In genomic region chr9:125296843-125297372, GRCh38 we compare ENCODE assay signal across 16 cellular contexts. TPM values are rescaled to one million over a fixed set of nuclear protein-coding genes. Genes with fewer than 3 reads are reported as not detected.
DNase-seq lines count a peak whose midpoint lies in the region; ATAC-seq, FAIRE-seq and TF ChIP-seq lines count a peak whose summit lies in the region.
"Had no signal": no experiment of that assay in that cellular context is flagged by ENCODE, and none has a peak within 500 bp of the region (broad histone marks: within the 10 kb centered on the region; RNA-seq: fewer than 3 reads in every experiment).

No MANE protein-coding gene starts in this region.

- H3K4me1 ChIP-seq in pancreas, result peaks cover 7 to 24% (median 13%) of the 10 kb centered on the region in 3 donors
- H3K4me1 ChIP-seq: parathyroid adenoma had no signal

- peak overlapping the region in 2 of 4 donors; percentile 45 to 59 for H3K27ac ChIP-seq in pancreas
- H3K27ac ChIP-seq: parathyroid adenoma, SK-N-MC had no signal

- 15% methylated on average over 3 of the region's 3 CpGs for WGBS in pancreas, 2 donors

- TF ChIP-seq CTCF in pancreas (IDR thresholded peaks at IDR 0.05), result no peak

- FAIRE-seq in pancreas (lab: Jason Lieb, UNC), result no peak
- FAIRE-seq: A204.1, GM18507 had no signal

- ATAC-seq in pancreas (peak; percentile 90 to 97 (median 94)), HG03469 (IDR thresholded peaks at IDR 0.05; ENCODE audit: unreplicated experiment) (no peak), GM21576 (IDR thresholded peaks at IDR 0.05; ENCODE audit: unreplicated experiment) (no peak)

- H3K36me3 ChIP-seq in pancreas, result no peaks in the 10 kb centered on the region

- no peaks in the 10 kb centered on the region for H3K27me3 ChIP-seq in pancreas

- intact Hi-C loops in pancreas (cut with DNase I), result no loop called here

- peak; percentile 46 for DNase-seq in NCI-H2171 treated with DMSO at 0.1 percent for 48 hours (lab: John Stamatoyannopoulos, UW)
- no peak for DNase-seq in NCI-H2171 (lab: John Stamatoyannopoulos, UW)
- peak; percentile 94 for DNase-seq in NCI-H2081 treated with DMSO at 0.1 percent for 48 hours (lab: John Stamatoyannopoulos, UW)
- DNase-seq in astrocyte of the hippocampus (ENCODE audit: low read depth, low spot score), result peak; percentile 54
- DNase-seq in pancreas, result peak in 3 of 6 donors; percentile 46 to 57 (median 56)
- DNase-seq in dedifferentiated amniotic fluid mesenchymal stem cell (ENCODE audit: extremely low spot score), result no peak
- DNase-seq: activated CD4-positive, alpha-beta T cell treated with anti-CD3 and anti-CD28 coated beads, Interleukin-2, amount 10 ng/mL, durations not matched to agents 7 days and 5 days; activated naive CD8-positive, alpha-beta T cell treated with anti-CD3 and anti-CD28 coated beads for 36 hours; effector CD8-positive, alpha-beta T cell; stimulated activated CD4-positive, alpha-beta T cell treated with anti-CD3 and anti-CD28 coated beads, Interleukin-4, amount 100 ng/mL, for 24 hours had no signal

- H3K9me3 ChIP-seq in pancreas, result no peaks in the 10 kb centered on the region

- no peak overlapping the region for H3K4me3 ChIP-seq in pancreas
- H3K4me3 ChIP-seq: SK-N-MC had no signal

RNA-seq across cellular contexts. Expression of gene GAPVD1, which starts 35.3 kb away (rescaled TPM):
- 10 to 100 TPM; 13.7 to 23.3 (median 16.8) TPM for total RNA-seq in pancreas
- 1 to 10 TPM; 6.2 to 6.9 TPM for polyA plus RNA-seq in pancreas

RNA-seq across cellular contexts. Expression of gene HSPA5, which starts 55.8 kb away (rescaled TPM):
- 100 to 1,000 TPM; 111 to 248 (median 179) TPM for total RNA-seq in pancreas
- 100 to 1,000 TPM in 1 of 2 donors, 10 to 100 TPM in 1; 50.2 to 158 TPM for polyA plus RNA-seq in pancreas

Comparison
In these comparisons a context has a peak if more than half of its experiments do, and no peak if none do; other contexts are left out.
1. DNase-seq: peak in NCI-H2171 treated with DMSO at 0.1 percent for 48 hours (single experiment), NCI-H2081 treated with DMSO at 0.1 percent for 48 hours (single experiment) and astrocyte of the hippocampus (single experiment); none in NCI-H2171 (single experiment) and dedifferentiated amniotic fluid mesenchymal stem cell (single experiment).
2. ATAC-seq: peak in pancreas (4 of 4); none in HG03469 (single experiment) and GM21576 (single experiment).